10 cellular contexts compared by ENCODE assay signal in genomic region chr18:42052137-42052708, GRCh38.
DNase-seq lines count a peak whose midpoint lies in the region; ATAC-seq and TF ChIP-seq lines count a peak whose summit lies in the region.
"Had no signal": no experiment of that assay in that cellular context is flagged by ENCODE, and none has a peak within 500 bp of the region (broad histone marks: within the 10 kb centered on the region; RNA-seq: fewer than 3 reads in every experiment).

No MANE protein-coding gene starts in this region.

- H3F3A ChIP-seq in Loucy (ENCODE audit: low read depth) = no peaks in the 10 kb centered on the region

- H3K4me3 Mint-ChIP-seq in mesothelial cell of epicardium = no peak overlapping the region
- no peak overlapping the region for H3K4me3 Mint-ChIP-seq in CD8-positive, alpha-beta T cell
- H3K4me3 Mint-ChIP-seq: IgD-negative memory B cell had no signal

- no peak overlapping the region for H3K4me2 ChIP-seq in Loucy (ENCODE audit: low read depth, low read length, poor library complexity, severe bottlenecking)

- no peaks in the 10 kb centered on the region for H3K27me3 ChIP-seq in Loucy (ENCODE audit: insufficient read depth, low read length, poor library complexity, severe bottlenecking)
- H3K27me3 ChIP-seq in CD8-positive, alpha-beta T cell (ENCODE audit: insufficient read depth, low read length) = no peaks in the 10 kb centered on the region

- H2AFZ ChIP-seq in Loucy (ENCODE audit: low read length) = no peak overlapping the region

- peak; percentile 38 for DNase-seq in EH (ENCODE audit: low read depth)
- peak; percentile 46 for DNase-seq in astrocyte of the spinal cord (ENCODE audit: low read depth, low spot score)
- DNase-seq in mesothelial cell of epicardium (ENCODE audit: low spot score in 2 of 2, unreplicated experiment in 2 of 2) = no peak
- DNase-seq in kidney glomerular epithelial cell (lab: John Stamatoyannopoulos, UW) = no peak
- no peak for DNase-seq in DMS79 treated with DMSO at 0.1 percent for 48 hours (lab: John Stamatoyannopoulos, UW)
- no peak for DNase-seq in NCI-H774 (lab: John Stamatoyannopoulos, UW)
- no peak for DNase-seq in CD8-positive, alpha-beta T cell
- DNase-seq: stimulated activated CD4-positive, alpha-beta T cell treated with anti-CD3 and anti-CD28 coated beads, Interleukin-4, amount 100 ng/mL, for 4 hours had no signal

- no peaks in the 10 kb centered on the region for H3K9me2 ChIP-seq in Loucy (replicated peaks; ENCODE audit: low read depth, low read length)

- H3K36me3 ChIP-seq in Loucy (ENCODE audit: insufficient read depth, low read length) = peaks cover 35% of the 10 kb centered on the region; the same call in 1 of the 2 replicates
- H3K36me3 ChIP-seq in CD8-positive, alpha-beta T cell (ENCODE audit: insufficient read depth, low read length) = no peaks in the 10 kb centered on the region

- no peaks in the 10 kb centered on the region for H3K9me3 ChIP-seq in Loucy (ENCODE audit: insufficient read depth, low read depth, low read length)
- no peaks in the 10 kb centered on the region for H3K9me3 ChIP-seq in CD8-positive, alpha-beta T cell (ENCODE audit: low read length)

- H3K79me2 ChIP-seq in Loucy (ENCODE audit: insufficient read depth, low read length) = no peaks in the 10 kb centered on the region

- H3K36me3 Mint-ChIP-seq in mesothelial cell of epicardium = peaks cover 12% of the 10 kb centered on the region
- peaks cover 60% of the 10 kb centered on the region for H3K36me3 Mint-ChIP-seq in CD8-positive, alpha-beta T cell

- no peak overlapping the region for H3K27ac ChIP-seq in CD8-positive, alpha-beta T cell (ENCODE audit: low read depth, low read length)

- CTCF ChIA-PET in CD8-positive, alpha-beta T cell (lab: Charles Lee) = interaction anchor here (1.1 to 2.7 kb wide), 8 partner anchors 8 to 62 kb away, joined by 3 to 12 read pairs (median 6); no protein-coding TSS in a partner anchor

- H3K4me1 ChIP-seq in Loucy (ENCODE audit: insufficient read depth, low read length, poor library complexity, severe bottlenecking) = no peaks in the 10 kb centered on the region
- peaks cover 3% of the 10 kb centered on the region for H3K4me1 ChIP-seq in CD8-positive, alpha-beta T cell (ENCODE audit: insufficient read depth, low read length)

- TF ChIP-seq CTCF in Loucy (conservative IDR thresholded peaks at IDR 0.05; ENCODE audit: low read length) (peak; percentile 69), astrocyte of the spinal cord (IDR thresholded peaks at IDR 0.05; ENCODE audit: low read depth, low read length) (peak; percentile 59), mesothelial cell of epicardium (IDR thresholded peaks at IDR 0.05; ENCODE audit: unreplicated experiment) (peak; percentile 48)
- TF ChIP-seq CTCF in CD8-positive, alpha-beta T cell (IDR thresholded peaks at IDR 0.05) = no peak

- H3K9me3 Mint-ChIP-seq in mesothelial cell of epicardium = no peaks in the 10 kb centered on the region
- no peaks in the 10 kb centered on the region for H3K9me3 Mint-ChIP-seq in CD8-positive, alpha-beta T cell
- H3K9me3 Mint-ChIP-seq: IgD-negative memory B cell had no signal

- H3K4me3 ChIP-seq in Loucy (ENCODE audit: low read length, poor library complexity, severe bottlenecking) (no peak overlapping the region), astrocyte of the spinal cord (ENCODE audit: low read depth, low read length) (no peak overlapping the region)
- no peak overlapping the region for H3K4me3 ChIP-seq in CD8-positive, alpha-beta T cell (ENCODE audit: low read depth, low read length)

- intact Hi-C loops in CD8-positive, alpha-beta T cell (cut with DNase I, micrococcal nuclease) = loop anchor here in 1 of 2 experiments (2.0 to 5.0 kb wide), 2 partner anchors 1219 to 1540 kb away; no protein-coding TSS in a partner anchor

- ATAC-seq in CD8-positive, alpha-beta T cell = no peak

- H3K9ac ChIP-seq in Loucy (ENCODE audit: low read depth, low read length, poor library complexity, severe bottlenecking) = no peak overlapping the region

- no peak overlapping the region for H3K27ac Mint-ChIP-seq in mesothelial cell of epicardium
- no peak overlapping the region for H3K27ac Mint-ChIP-seq in CD8-positive, alpha-beta T cell

- POLR2A ChIA-PET in CD8-positive, alpha-beta T cell (lab: Charles Lee) = no interaction called here

- in situ Hi-C loops in astrocyte of the spinal cord (cut with HindIII; ENCODE audit: low sequenced_read_pairs) = no loop called here

- H3K4me1 Mint-ChIP-seq in mesothelial cell of epicardium = peaks cover 16% of the 10 kb centered on the region
- peaks cover 9% of the 10 kb centered on the region for H3K4me1 Mint-ChIP-seq in CD8-positive, alpha-beta T cell (ENCODE audit: low read depth)

- no peaks in the 10 kb centered on the region for H3K27me3 Mint-ChIP-seq in mesothelial cell of epicardium (ENCODE audit: low read depth)
- no peaks in the 10 kb centered on the region for H3K27me3 Mint-ChIP-seq in CD8-positive, alpha-beta T cell (ENCODE audit: low read depth)
- H3K27me3 Mint-ChIP-seq: IgD-negative memory B cell had no signal

- no peaks in the 10 kb centered on the region for H4K20me1 ChIP-seq in Loucy (ENCODE audit: insufficient read depth, low read length, poor library complexity, severe bottlenecking)

Comparison
In these comparisons a context has a peak if more than half of its experiments do, and no peak if none do; other contexts are left out.
1. DNase-seq: peak in EH (single experiment) and astrocyte of the spinal cord (single experiment); none in mesothelial cell of epicardium (0 of 2), kidney glomerular epithelial cell (single experiment), DMS79 treated with DMSO at 0.1 percent for 48 hours (single experiment), NCI-H774 (single experiment) and CD8-positive, alpha-beta T cell (0 of 7).